ENCODE assay signal across 8 cellular contexts in genomic region chr9:33024966-33025571, GRCh38. TPM values are rescaled to one million over a fixed set of nuclear protein-coding genes. Genes with fewer than 3 reads are reported as not detected.
A peak's percentile ranks its signal among the peaks of the same experiment; 100 is the strongest.
DNase-seq lines count a peak whose midpoint lies in the region; ATAC-seq, FAIRE-seq and TF ChIP-seq lines count a peak whose summit lies in the region.

TSS of gene DNAJA1 (plus strand) at chr9:33025273. CDS start at chr9:33026485, 1,212 bp downstream.

- peak within 1 kb of the TSS; percentile 92 for H3K4me2 ChIP-seq in BLaER1

- peak; percentile 90 for ATAC-seq in HG03442 (IDR thresholded peaks at IDR 0.05; ENCODE audit: unreplicated experiment)
- ATAC-seq in left lobe of liver = peak; percentile 88

- peaks cover 54% of the 10 kb centered on the region for H4K20me1 ChIP-seq in BLaER1

- H3K9me3 ChIP-seq in BLaER1 (no peaks in the 10 kb centered on the region), colonic mucosa (no peaks in the 10 kb centered on the region)

- no peaks in the 10 kb centered on the region for H3K27me3 Mint-ChIP-seq in activated CD4-positive, alpha-beta T cell treated with anti-CD3 and anti-CD28 coated beads, Interleukin-2, amount 10 ng/mL, durations not matched to agents 24 days and 14 days

- TF ChIP-seq CTCF in colonic mucosa (IDR thresholded peaks at IDR 0.05) = no peak

- H3K27me3 ChIP-seq in BLaER1 (no peaks in the 10 kb centered on the region), colonic mucosa (no peaks in the 10 kb centered on the region)

- H3K27ac ChIP-seq in BLaER1 (peak within 1 kb of the TSS; percentile 99), colonic mucosa (peak within 1 kb of the TSS; percentile 100)

- peak within 1 kb of the TSS; percentile 99 for H3K4me3 Mint-ChIP-seq in activated CD4-positive, alpha-beta T cell treated with anti-CD3 and anti-CD28 coated beads, Interleukin-2, amount 10 ng/mL, durations not matched to agents 24 days and 14 days

- H3K4me1 ChIP-seq in BLaER1 (peaks cover 56% of the 10 kb centered on the region), colonic mucosa (peaks cover 8% of the 10 kb centered on the region)

- no peaks in the 10 kb centered on the region for H3K9me3 Mint-ChIP-seq in activated CD4-positive, alpha-beta T cell treated with anti-CD3 and anti-CD28 coated beads, Interleukin-2, amount 10 ng/mL, durations not matched to agents 24 days and 14 days

- peaks cover 45% of the 10 kb centered on the region for H3K36me3 ChIP-seq in BLaER1
- no peaks in the 10 kb centered on the region for H3K36me3 ChIP-seq in colonic mucosa

- peak; percentile 90 for FAIRE-seq in GM19239 (lab: Jason Lieb, UNC)

- intact Hi-C loops in activated CD4-positive, alpha-beta T cell treated with anti-CD3 and anti-CD28 coated beads, Interleukin-2, amount 10 ng/mL, durations not matched to agents 24 days and 14 days (cut with micrococcal nuclease) = loop anchor here (1.0 to 2.0 kb wide), 6 partner anchors 20 to 473 kb away; partner anchors contain the start of genes APTX, B4GALT1, BAG1 and SMIM27
- intact Hi-C loops in colonic mucosa (cut with DNase I) = no loop called here

- H3K27ac Mint-ChIP-seq in activated CD4-positive, alpha-beta T cell treated with anti-CD3 and anti-CD28 coated beads, Interleukin-2, amount 10 ng/mL, durations not matched to agents 24 days and 14 days = peak within 1 kb of the TSS; percentile 97

- peaks cover 57% of the 10 kb centered on the region for H3K4me1 Mint-ChIP-seq in activated CD4-positive, alpha-beta T cell treated with anti-CD3 and anti-CD28 coated beads, Interleukin-2, amount 10 ng/mL, durations not matched to agents 24 days and 14 days

- peaks cover 58% of the 10 kb centered on the region for H3K36me3 Mint-ChIP-seq in activated CD4-positive, alpha-beta T cell treated with anti-CD3 and anti-CD28 coated beads, Interleukin-2, amount 10 ng/mL, durations not matched to agents 24 days and 14 days (ENCODE audit: low read depth)

- peak within 1 kb of the TSS; percentile 98 for H3K9ac ChIP-seq in BLaER1
- H3K9ac ChIP-seq in colonic mucosa (ENCODE audit: low read depth in 2 of 2, low read length in 2 of 2) = peak within 1 kb of the TSS; percentile 99 to 100

- H3K4me3 ChIP-seq in BLaER1 (peak within 1 kb of the TSS; percentile 95), colonic mucosa (peak within 1 kb of the TSS; percentile 94)

- peak; percentile 89 for DNase-seq in GM19239 (ENCODE audit: insufficient read length, low spot score)
- DNase-seq in NCI-H524 treated with DMSO at 0.1 percent for 48 hours (lab: John Stamatoyannopoulos, UW) = peak; percentile 51
- DNase-seq in activated CD4-positive, alpha-beta T cell treated with anti-CD3 and anti-CD28 coated beads, Interleukin-2, amount 10 ng/mL, durations not matched to agents 24 days and 14 days = peak; percentile 99
- DNase-seq in colonic mucosa = peak; percentile 95
- DNase-seq in left lobe of liver (ENCODE audit: low spot score) = peak; percentile 96
- DNase-seq in stimulated activated CD4-positive, alpha-beta T cell treated with anti-CD3 and anti-CD28 coated beads, Interleukin-2, amount 100 ng/mL, for 24 hours = peak; percentile 96 to 97

RNA-seq across cellular contexts. Expression of gene DNAJA1, which starts in this region (rescaled TPM):
- total RNA-seq in activated CD4-positive, alpha-beta T cell treated with anti-CD3 and anti-CD28 coated beads, Interleukin-2, amount 10 ng/mL, durations not matched to agents 24 days and 14 days = 319 and 328 TPM in 2 replicates
- 10 to 100 TPM; 66.4 to 93.6 TPM for total RNA-seq in colonic mucosa
- total RNA-seq in left lobe of liver = 56.8 TPM

Comparison
In these comparisons a context has a peak if more than half of its experiments do, and no peak if none do; other contexts are left out.
1. Peak in every context shown above with its lines: DNase-seq, ATAC-seq, H3K4me3 ChIP-seq and H3K27ac ChIP-seq.